In genomic region chr9:113406873-113407511, GRCh38 we compare ENCODE assay signal across 8 cellular contexts. TPM values are rescaled to one million over a fixed set of nuclear protein-coding genes. Genes with fewer than 3 reads are reported as not detected.
DNase-seq lines count a peak whose midpoint lies in the region; ATAC-seq, FAIRE-seq and TF ChIP-seq lines count a peak whose summit lies in the region.
"Not testable (repeated sequence)": the region's sequence is repeated elsewhere in the genome, so short reads cannot be mapped to it uniquely, and the experiment has no call there.

No MANE protein-coding gene starts in this region.

- TF ChIP-seq CTCF in BJ (IDR thresholded peaks at IDR 0.05; ENCODE audit: insufficient read depth, low read depth, low read length) = peak; percentile 84
- TF ChIP-seq CTCF in kidney (IDR thresholded peaks at IDR 0.05; ENCODE audit: borderline replicate concordance, extremely low read depth, insufficient read depth) = peak; percentile 91
- TF ChIP-seq CTCF in spleen (IDR thresholded peaks at IDR 0.05 in 8 of 11, conservative IDR thresholded peaks at IDR 0.05 in 3 of 11) = peak; percentile 40 to 79 (median 64)

- not testable (repeated sequence) for DNase-seq in BJ (ENCODE audit: low read depth); kidney; spleen
- DNase-seq in Jurkat, Clone E6-1 (ENCODE audit: low read depth, low spot score) = peak; percentile 60
- DNase-seq in NOMO-1 treated with DMSO at 0.1 percent for 48 hours (lab: John Stamatoyannopoulos, UW; ENCODE audit: unreplicated experiment) (peak; percentile 75), cerebellum (ENCODE audit: low spot score) (peak; percentile 76)
- peak; percentile 57 for DNase-seq in activated CD4-positive, alpha-beta T cell treated with anti-CD3 and anti-CD28 coated beads, Interleukin-2, amount 50 U/mL, for 1 hour

- TF ChIP-seq POLR2A in spleen (IDR thresholded peaks at IDR 0.05) = not testable (repeated sequence)

- CTCF ChIA-PET in BJ (lab: Yijun Ruan, JAX) = interaction anchor here (1.0 to 10.2 kb wide), 7 partner anchors 7 to 175 kb away, joined by 3 to 74 read pairs (median 3); partner anchors contain the start of genes ALAD, CDC26, PRPF4 and RNF183

- not testable (repeated sequence) for H3K27ac ChIP-seq in kidney (ENCODE audit: low read depth in 2 of 2, low read length in 2 of 2)
- H3K27ac ChIP-seq in spleen = peak overlapping the region in 5 of 8 donors; percentile 17 to 59 (median 52)

- H3K27me3 ChIP-seq in BJ (ENCODE audit: control insufficient read depth, insufficient read depth, low read length); spleen (replicated peaks in 1 of 7): not testable (repeated sequence)

- not testable (repeated sequence) for H3K9me3 ChIP-seq in kidney (ENCODE audit: control insufficient read depth in 1 of 2, low read length in 2 of 2); spleen

- 39 to 59% (median 46%) methylated on average over 7 of the region's 7 CpGs for WGBS in spleen, 5 donors

- H3K4me1 ChIP-seq in kidney (ENCODE audit: control insufficient read depth in 1 of 2, insufficient read depth in 1 of 2, low read depth in 1 of 2, low read length in 2 of 2) = not testable (repeated sequence)
- H3K4me1 ChIP-seq in spleen = peaks cover 11 to 78% (median 42%) of the 10 kb centered on the region in 6 donors

- ATAC-seq in GM19023 (IDR thresholded peaks at IDR 0.05; ENCODE audit: unreplicated experiment) = peak; percentile 20

- intact Hi-C loops in kidney (cut with DNase I) = not testable (repeated sequence)
- intact Hi-C loops in spleen (cut with DNase I; ENCODE audit: low total_unique reads) = loop anchor here (5.0 kb wide), 1 partner anchor 135 kb away; no protein-coding TSS in a partner anchor

- not testable (repeated sequence) for H3K36me3 ChIP-seq in BJ (ENCODE audit: control insufficient read depth, insufficient read depth, low read length)
- H3K36me3 ChIP-seq in kidney (ENCODE audit: control insufficient read depth in 1 of 2, insufficient read depth in 2 of 2, low read length in 2 of 2) (peaks cover 5 to 11% of the 10 kb centered on the region in 2 donors), spleen (peaks cover 0 to 27% (median 19%) of the 10 kb centered on the region in 6 donors)

- not testable (repeated sequence) for H3K9ac ChIP-seq in kidney (ENCODE audit: low read length in 2 of 2)

- FAIRE-seq in kidney (lab: Jason Lieb, UNC) = not testable (repeated sequence)

- POLR2A ChIA-PET in BJ (lab: Charles Lee) = not testable (repeated sequence)

- H3K4me3 ChIP-seq in BJ (ENCODE audit: low read depth, low read length); Jurkat, Clone E6-1 (ENCODE audit: low read length); kidney (ENCODE audit: low read length in 2 of 2); spleen: not testable (repeated sequence)

RNA-seq across cellular contexts. Expression of gene POLE3, which starts 3.5 kb away (rescaled TPM):
- polyA plus RNA-seq in BJ (2011; rRNA removed) (29.3 and 47.3 TPM in 2 replicates), kidney (ENCODE audit: insufficient read depth, low read depth, low replicate concordance) (27.1 TPM), spleen (10 to 100 TPM; 30.6 to 45.6 (median 44.5) TPM)
- 13.4 and 15.5 TPM in 2 replicates for polyA minus RNA-seq in BJ (2011; rRNA and poly(A)+ RNA removed)
- polyA plus RNA-seq in Jurkat, Clone E6-1 (2012; ENCODE audit: insufficient read depth, insufficient read length) = 131 TPM
- total RNA-seq in cerebellum (28.4 TPM), kidney (26.1 TPM), spleen (10 to 100 TPM; 29.3 to 53.0 (median 36.9) TPM)

RNA-seq across cellular contexts. Expression of gene C9orf43, which starts 3.6 kb away (rescaled TPM):
- polyA plus RNA-seq in BJ (2011; rRNA removed) = 0.23 and 0.49 TPM in 2 replicates
- 0.38 TPM in 1 of 2 replicates, not detected in the other for polyA minus RNA-seq in BJ (2011; rRNA and poly(A)+ RNA removed)
- polyA plus RNA-seq in Jurkat, Clone E6-1 (2012; ENCODE audit: insufficient read depth, insufficient read length) = 1.6 TPM
- total RNA-seq in cerebellum = 0.73 TPM
- total RNA-seq in kidney = 0.50 TPM
- 0.80 TPM for polyA plus RNA-seq in kidney (ENCODE audit: insufficient read depth, low read depth, low replicate concordance)
- under 1 TPM in 5 of 7 donors, not detected in 2; 0.37 to 0.92 (median 0.46) TPM for total RNA-seq in spleen
- polyA plus RNA-seq in spleen = under 1 TPM; 0.27 to 0.59 (median 0.48) TPM

RNA-seq across cellular contexts. Expression of gene ALAD, which starts 5.9 kb away (rescaled TPM):
- polyA plus RNA-seq in BJ (2011; rRNA removed) (9.2 and 9.5 TPM in 2 replicates), kidney (ENCODE audit: insufficient read depth, low read depth, low replicate concordance) (64.1 TPM), spleen (10 to 100 TPM; 14.4 to 21.7 (median 15.9) TPM)
- polyA minus RNA-seq in BJ (2011; rRNA and poly(A)+ RNA removed) = 9.1 TPM in 2 replicates
- polyA plus RNA-seq in Jurkat, Clone E6-1 (2012; ENCODE audit: insufficient read depth, insufficient read length) = 33.4 TPM
- total RNA-seq in cerebellum (17.1 TPM), kidney (35.4 TPM), spleen (10 to 100 TPM; 19.3 to 31.1 (median 29.5) TPM)

RNA-seq across cellular contexts. Expression of gene HDHD3, which starts 30.2 kb away (rescaled TPM):
- polyA plus RNA-seq in BJ (2011; rRNA removed) (8.8 and 14.2 TPM in 2 replicates), kidney (ENCODE audit: insufficient read depth, low read depth, low replicate concordance) (107 TPM), spleen (10 to 100 TPM; 17.2 to 26.0 (median 23.8) TPM)
- 7.2 and 10.0 TPM in 2 replicates for polyA minus RNA-seq in BJ (2011; rRNA and poly(A)+ RNA removed)
- 15.6 TPM for polyA plus RNA-seq in Jurkat, Clone E6-1 (2012; ENCODE audit: insufficient read depth, insufficient read length)
- total RNA-seq in cerebellum (5.7 TPM), kidney (29.8 TPM), spleen (10 to 100 TPM; 13.5 to 38.3 (median 16.7) TPM)

RNA-seq across cellular contexts. Expression of gene RGS3, which starts 56.5 kb away (rescaled TPM):
- polyA plus RNA-seq in BJ (2011; rRNA removed) = 50.1 and 66.4 TPM in 2 replicates
- 24.5 and 31.8 TPM in 2 replicates for polyA minus RNA-seq in BJ (2011; rRNA and poly(A)+ RNA removed)
- 8.9 TPM for polyA plus RNA-seq in Jurkat, Clone E6-1 (2012; ENCODE audit: insufficient read depth, insufficient read length)
- total RNA-seq in cerebellum = 20.6 TPM
- total RNA-seq in kidney = 114 TPM
- polyA plus RNA-seq in kidney (ENCODE audit: insufficient read depth, low read depth, low replicate concordance) = 137 TPM
- 100 to 1,000 TPM in 1 of 7 donors, 10 to 100 TPM in 6; 63.2 to 122 (median 84.4) TPM for total RNA-seq in spleen
- 10 to 100 TPM; 17.5 to 48.3 (median 26.5) TPM for polyA plus RNA-seq in spleen
